21 cellular contexts compared by ENCODE assay signal in the genomic region with DNA sequence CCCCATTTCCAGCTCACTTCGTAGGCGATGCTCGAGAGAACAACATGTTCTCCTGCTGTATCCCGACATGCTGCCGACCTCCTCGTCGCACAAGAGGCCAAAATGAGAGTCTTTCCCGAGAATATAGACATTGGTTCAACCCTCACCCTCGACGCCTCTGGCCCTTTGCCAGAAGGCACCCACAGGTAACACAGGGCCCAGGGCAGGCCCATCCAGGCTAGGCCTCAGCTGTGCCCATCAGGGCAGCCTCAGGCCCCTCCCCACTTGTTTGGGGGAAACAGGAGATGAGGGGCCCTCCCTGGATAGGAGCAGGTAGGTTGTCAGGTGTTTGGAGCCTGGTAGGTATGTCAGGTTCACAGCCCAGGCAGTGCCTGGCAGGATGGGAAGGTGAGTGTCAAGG. TPM values are rescaled to one million over a fixed set of nuclear protein-coding genes. Genes with fewer than 3 reads are reported as not detected.
DNase-seq lines count a peak whose midpoint lies in the region; ATAC-seq, FAIRE-seq and TF ChIP-seq lines count a peak whose summit lies in the region.
"Had no signal": no experiment of that assay in that cellular context is flagged by ENCODE, and none has a peak within 500 bp of the region (broad histone marks: within the 10 kb centered on the region; RNA-seq: fewer than 3 reads in every experiment).

No MANE protein-coding gene starts in this region.

- WGBS in K562 (ENCODE audit: insufficient coverage, low coverage, missing lambda C conversion rate), result 85% methylated on average over 9 of the region's 10 CpGs
- WGBS in mesenchymal stem cell, result 99% methylated on average over 10 of the region's 10 CpGs
- 92 to 100% (median 95%) methylated on average over 7 to 10 of the region's 10 CpGs for WGBS in stomach, 5 donors

- H3K79me2 ChIP-seq in K562 (ENCODE audit: control insufficient read depth, insufficient read depth, low read length), result no peaks in the 10 kb centered on the region

- TF ChIP-seq RAD21 in K562 (CRISPR knock-in tag; conservative IDR thresholded peaks at IDR 0.05 in 1 of 2, IDR thresholded peaks at IDR 0.05 in 1 of 2), result no peak

- DNase-seq in H7, result peak; percentile 22
- no peak for DNase-seq in K562 (ENCODE audit: extremely low read depth in 1 of 4, low spot score in 3 of 4)
- no peak for DNase-seq in mesenchymal stem cell
- DNase-seq in stomach, result peak; percentile 19
- DNase-seq in NCI-H446 (lab: John Stamatoyannopoulos, UW), result no peak
- no peak for DNase-seq in SKM-1 (lab: John Stamatoyannopoulos, UW; ENCODE audit: unreplicated experiment)
- DNase-seq: ACHN; BE2C; C1 segment of cervical spinal cord; CD4-positive, CD25-positive, alpha-beta regulatory T cell; CD8-positive, alpha-beta memory T cell; COR-L47; DMS 273 treated with DMSO at 0.1 percent for 48 hours; DMS53; DND-41; EL; GOT3; H9 had no signal

- peaks cover 1% of the 10 kb centered on the region for H3K79me1 ChIP-seq in mesenchymal stem cell (replicated peaks; ENCODE audit: low read length, poor library complexity, severe bottlenecking)

- no peak overlapping the region for H2BK12ac ChIP-seq in mesenchymal stem cell (ENCODE audit: low read length in 2 of 2)

- H4K8ac ChIP-seq in mesenchymal stem cell (ENCODE audit: low read length), result peak overlapping the region; percentile 24

- no peak for TF ChIP-seq CTCF in K562 (IDR thresholded peaks at IDR 0.05 in 2 of 3, conservative IDR thresholded peaks at IDR 0.05 in 1 of 3; ENCODE audit: insufficient read depth in 2 of 3, low read depth in 1 of 3, low read length in 3 of 3)
- TF ChIP-seq CTCF in stomach (IDR thresholded peaks at IDR 0.05), result no peak

- peaks cover 13 to 16% of the 10 kb centered on the region in 2 experiments; a peak in 4 of 5 replicates for H3K4me1 ChIP-seq in K562 (replicated peaks in 1 of 2; ENCODE audit: control insufficient read depth in 2 of 2, insufficient read depth in 2 of 2, low read length in 2 of 2)
- H3K4me1 ChIP-seq in mesenchymal stem cell (ENCODE audit: control insufficient read depth, insufficient read depth, low read depth, low read length), result no peaks in the 10 kb centered on the region
- H3K4me1 ChIP-seq in stomach, result no peaks in the 10 kb centered on the region
- H3K4me1 ChIP-seq: BE2C had no signal

- H3K4me3 ChIP-seq in H7 (ENCODE audit: insufficient read depth, low read depth, low read length), result no peak overlapping the region
- H3K4me3 ChIP-seq in K562, result no peak overlapping the region
- H3K4me3 ChIP-seq in mesenchymal stem cell (ENCODE audit: insufficient read depth in 1 of 2, low read depth in 1 of 2, low read length in 2 of 2), result no peak overlapping the region
- H3K4me3 ChIP-seq in stomach, result no peak overlapping the region
- H3K4me3 ChIP-seq: GM12878 had no signal

- no peak overlapping the region for H3K14ac ChIP-seq in mesenchymal stem cell (ENCODE audit: low read length in 2 of 2)

- no peak overlapping the region for H2AK5ac ChIP-seq in mesenchymal stem cell (ENCODE audit: low read length, severe bottlenecking)

- no peak overlapping the region for H2BK5ac ChIP-seq in mesenchymal stem cell (ENCODE audit: low read depth, low read length, poor library complexity, severe bottlenecking)

- TF ChIP-seq EP300 in K562 (IDR thresholded peaks at IDR 0.05; ENCODE audit: low read length) (no peak), stomach (IDR thresholded peaks at IDR 0.05) (no peak)

- H3K18ac ChIP-seq in mesenchymal stem cell (ENCODE audit: low read depth in 1 of 2, low read length in 2 of 2), result no peak overlapping the region

- no peak for ATAC-seq in K562
- ATAC-seq: GM12878 had no signal

- no peak overlapping the region for H2BK15ac ChIP-seq in mesenchymal stem cell (ENCODE audit: low read depth, poor library complexity, severe bottlenecking)

- H3K27me3 ChIP-seq in H7 (ENCODE audit: control insufficient read depth, insufficient read depth, low read length), result no peaks in the 10 kb centered on the region
- H3K27me3 ChIP-seq in K562 (ENCODE audit: control insufficient read depth in 2 of 2, insufficient read depth in 2 of 2, low read length in 2 of 2), result no peaks in the 10 kb centered on the region
- no peaks in the 10 kb centered on the region for H3K27me3 ChIP-seq in mesenchymal stem cell (ENCODE audit: control insufficient read depth in 1 of 2, insufficient read depth in 1 of 2, low read length in 2 of 2)
- no peaks in the 10 kb centered on the region for H3K27me3 ChIP-seq in stomach
- H3K27me3 ChIP-seq: BE2C had no signal

- H3K4ac ChIP-seq in mesenchymal stem cell (ENCODE audit: low read depth in 1 of 2, low read length in 2 of 2), result no peak overlapping the region

- no peak overlapping the region for H2AFZ ChIP-seq in K562 (ENCODE audit: low read depth, low read length)
- H2AFZ ChIP-seq in mesenchymal stem cell (ENCODE audit: low read depth, low read length), result no peak overlapping the region

- H3K4me2 ChIP-seq in K562 (ENCODE audit: insufficient read depth, low read length) (no peak overlapping the region), mesenchymal stem cell (ENCODE audit: low read length, poor library complexity, severe bottlenecking) (no peak overlapping the region)

- no TSS peak for BruUV-seq in K562 (replicated peaks; lab: Mats Ljungman, UMichigan)

- no peak for FAIRE-seq in K562 (lab: Jason Lieb, UNC)
- FAIRE-seq: A204.1, GM12878 had no signal

- TF ChIP-seq POLR2A in K562 (conservative IDR thresholded peaks at IDR 0.05), result no peak
- TF ChIP-seq POLR2A in stomach (IDR thresholded peaks at IDR 0.05), result no peak

- H4K91ac ChIP-seq in mesenchymal stem cell (ENCODE audit: low read length), result no peak overlapping the region

- intact Hi-C loops in K562 (cut with micrococcal nuclease), result no loop called here
- intact Hi-C loops in stomach (cut with DNase I; ENCODE audit: low total_unique reads), result no loop called here

- CTCF ChIA-PET in K562 (lab: Yijun Ruan, JAX; ENCODE audit: low intra/inter-chr PET ratio), result no interaction called here

- no peaks in the 10 kb centered on the region for H3K9me1 ChIP-seq in K562 (ENCODE audit: control insufficient read depth, insufficient read depth, low read length)

- no peak overlapping the region for H2BK120ac ChIP-seq in mesenchymal stem cell (ENCODE audit: low read depth, low read length)

- no peaks in the 10 kb centered on the region for H3K9me3 ChIP-seq in K562 (replicated peaks; ENCODE audit: control insufficient read depth, insufficient read depth, low read depth, low read length)
- no peaks in the 10 kb centered on the region for H3K9me3 ChIP-seq in mesenchymal stem cell (ENCODE audit: control insufficient read depth, low read length)
- H3K9me3 ChIP-seq in stomach, result no peaks in the 10 kb centered on the region
- H3K9me3 ChIP-seq: BE2C had no signal

- H3K27ac ChIP-seq in K562 (ENCODE audit: extremely low read depth, low read depth, low read length) (no peak overlapping the region), mesenchymal stem cell (ENCODE audit: low read length, poor library complexity, severe bottlenecking) (no peak overlapping the region), stomach (no peak overlapping the region)

- in situ Hi-C loops in K562 (cut with MboI), result no loop called here

- no peaks in the 10 kb centered on the region for H4K20me1 ChIP-seq in K562 (replicated peaks; ENCODE audit: control insufficient read depth, insufficient read depth, low read length)

- no peak overlapping the region for H3K23ac ChIP-seq in mesenchymal stem cell (ENCODE audit: low read length in 2 of 2)

- POLR2A ChIA-PET in K562 (lab: Yijun Ruan, JAX), result no interaction called here

- H3K9ac ChIP-seq in K562 (ENCODE audit: insufficient read depth in 1 of 2, low read depth in 2 of 2, low read length in 2 of 2) (no peak overlapping the region; a peak in 1 of 4 replicates), mesenchymal stem cell (ENCODE audit: low read length) (no peak overlapping the region)

- H3K36me3 ChIP-seq in H7 (replicated peaks; ENCODE audit: control insufficient read depth, insufficient read depth, low read length) (peaks cover 3% of the 10 kb centered on the region; the same call in 1 of the 2 replicates), K562 (ENCODE audit: control insufficient read depth, insufficient read depth, low read length) (peaks cover 16% of the 10 kb centered on the region; the same call in 2 of the 3 replicates), mesenchymal stem cell (ENCODE audit: control insufficient read depth in 1 of 2, insufficient read depth in 2 of 2, low read depth in 1 of 2, low read length in 2 of 2) (peaks cover 24 to 34% of the 10 kb centered on the region in 2 experiments), stomach (peaks cover 3 to 55% (median 49%) of the 10 kb centered on the region in 4 donors)

RNA-seq across cellular contexts. Expression of gene RGL4, which starts 2.7 kb away (rescaled TPM):
- total RNA-seq in H7 (2014; rRNA removed; shearing (Covaris generic)), result not detected in 2 replicates
- 0.14 TPM in 1 of 2 replicates, not detected in the other for total RNA-seq in K562 (2011; cell fraction: chromatin; rRNA removed; ENCODE audit: low replicate concordance)
- total RNA-seq in K562 (2011; cell fraction: nucleolus; rRNA removed), result not detected in 2 replicates
- not detected in 2 replicates for total RNA-seq in K562 (2011; cell fraction: nucleoplasm; rRNA removed)
- not detected in 2 replicates for total RNA-seq in K562 (2014; rRNA removed)
- not detected in 2 replicates for total RNA-seq in K562 (2014; rRNA removed; fragmentation: Illumina TruSeq; extraction: Trizol)
- not detected in 2 replicates for total RNA-seq in K562 (2015; rRNA removed; fragmentation: Illumina TruSeq; extraction: Trizol)
- total RNA-seq in K562 (2021), result not detected in 2 replicates
- polyA plus RNA-seq in K562 (2011; rRNA removed), result not detected in 2 replicates
- polyA plus RNA-seq in K562 (2011; cell fraction: cytosol; rRNA removed), result not detected in 2 replicates
- polyA plus RNA-seq in K562 (2011; cell fraction: nucleus; rRNA removed), result not detected in 2 replicates
- polyA plus RNA-seq in K562 (2012), result 0.10 and 0.13 TPM in 2 replicates
- polyA plus RNA-seq in K562 (2014; fragmentation: Illumina TruSeq; extraction: Trizol), result not detected in 2 replicates
- not detected for polyA plus RNA-seq in K562 (2014; fragmentation: Nextera tagmentation; extraction: Ambion mirVana)
- not detected in 2 replicates for polyA plus RNA-seq in K562 (2014; rRNA removed)
- polyA minus RNA-seq in K562 (2011; rRNA and poly(A)+ RNA removed), result not detected in 2 replicates
- polyA minus RNA-seq in K562 (2011; cell fraction: cytosol; rRNA and poly(A)+ RNA removed), result not detected in 2 replicates
- not detected in 2 replicates for polyA minus RNA-seq in K562 (2011; cell fraction: nucleus; rRNA and poly(A)+ RNA removed)
- not detected for polyA plus RNA-seq in mesenchymal stem cell (2013, experiment 1 of 2)
- polyA plus RNA-seq in mesenchymal stem cell (2013, experiment 2 of 2), result not detected
- total RNA-seq in stomach, result 1 to 10 TPM in 2 of 5 donors, not detected in 3; 2.9 to 5.9 TPM
- polyA plus RNA-seq in stomach, result 1 to 10 TPM in 1 of 3 donors, under 1 TPM in 1, not detected in 1; 0.65 to 2.9 TPM
- total RNA-seq: G401, H9 had no signal

RNA-seq across cellular contexts. Expression of gene DRICH1, which starts 56.0 kb away (rescaled TPM):
- total RNA-seq in H7 (2014; rRNA removed; shearing (Covaris generic)), result not detected in 2 replicates
- total RNA-seq in K562 (2011; cell fraction: chromatin; rRNA removed; ENCODE audit: low replicate concordance), result 0.86 and 0.99 TPM in 2 replicates
- total RNA-seq in K562 (2011; cell fraction: nucleolus; rRNA removed), result 0.39 and 0.50 TPM in 2 replicates
- 0.37 and 0.76 TPM in 2 replicates for total RNA-seq in K562 (2011; cell fraction: nucleoplasm; rRNA removed)
- total RNA-seq in K562 (2014; rRNA removed) (0.14 and 0.49 TPM in 2 replicates), K562 (2014; rRNA removed; fragmentation: Illumina TruSeq; extraction: Trizol) (0.36 TPM in 1 of 2 replicates, not detected in the other), K562 (2015; rRNA removed; fragmentation: Illumina TruSeq; extraction: Trizol) (0.41 TPM in 1 of 2 replicates, not detected in the other), K562 (2021) (0.29 TPM in 1 of 2 replicates, not detected in the other), stomach (10 to 100 TPM in 1 of 5 donors, under 1 TPM in 1, not detected in 3; 0.92 to 49.0 TPM)
- polyA plus RNA-seq in K562 (2011; rRNA removed) (0.10 and 0.39 TPM in 2 replicates), K562 (2014; fragmentation: Illumina TruSeq; extraction: Trizol) (not detected in 2 replicates), K562 (2014; fragmentation: Nextera tagmentation; extraction: Ambion mirVana) (under 1 TPM; 0.07 to 0.08 TPM), K562 (2014; rRNA removed) (0.17 TPM in 1 of 2 replicates, not detected in the other), stomach (under 1 TPM in 2 of 3 donors, not detected in 1; 0.28 to 0.93 TPM)
- 0.09 TPM in 1 of 2 replicates, not detected in the other for polyA plus RNA-seq in K562 (2011; cell fraction: cytosol; rRNA removed)
- 0.80 and 1.2 TPM in 2 replicates for polyA plus RNA-seq in K562 (2011; cell fraction: nucleus; rRNA removed)
- polyA plus RNA-seq in K562 (2012), result 0.30 and 0.36 TPM in 2 replicates
- polyA minus RNA-seq in K562 (2011; rRNA and poly(A)+ RNA removed), result 0.33 and 1.4 TPM in 2 replicates
- not detected in 2 replicates for polyA minus RNA-seq in K562 (2011; cell fraction: cytosol; rRNA and poly(A)+ RNA removed)
- 0.33 TPM in 1 of 2 replicates, not detected in the other for polyA minus RNA-seq in K562 (2011; cell fraction: nucleus; rRNA and poly(A)+ RNA removed)
- 0.11 TPM for polyA plus RNA-seq in mesenchymal stem cell (2013, experiment 1 of 2)
- polyA plus RNA-seq in mesenchymal stem cell (2013, experiment 2 of 2), result 0.07 TPM
- total RNA-seq: CD4-positive, CD25-positive, alpha-beta regulatory T cell; G401; GM12878; H9 had no signal
- polyA plus RNA-seq: CD8-positive, alpha-beta memory T cell; GM12878 had no signal

Comparison
In these comparisons a context has a peak if more than half of its experiments do, and no peak if none do; other contexts are left out.
1. DNase-seq: peak in H7 (single experiment) and stomach (single experiment); none in K562 (0 of 4), mesenchymal stem cell (single experiment), NCI-H446 (0 of 2) and SKM-1 (single experiment).